In the genomic region with DNA sequence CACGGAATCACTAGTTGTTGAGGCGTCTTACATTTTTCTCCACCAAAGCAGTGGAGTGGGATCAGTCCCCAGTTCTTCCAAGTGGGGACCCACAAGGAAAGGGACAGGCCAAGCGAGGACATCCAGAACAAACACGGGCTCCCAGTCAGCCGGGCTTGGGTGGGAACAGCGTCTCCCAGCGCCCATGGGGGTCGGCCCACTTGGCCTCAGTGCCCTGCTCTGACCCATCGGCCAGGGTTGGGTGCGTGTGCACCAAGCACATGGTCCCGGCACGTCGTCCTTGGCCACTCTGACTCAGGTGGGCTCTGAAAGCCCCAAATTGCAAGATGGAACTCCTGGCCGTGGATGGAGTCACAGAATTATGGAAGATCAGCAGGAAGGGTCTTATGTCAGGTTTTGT, we compare ENCODE assay signal across 28 cellular contexts. TPM values are rescaled to one million over a fixed set of nuclear protein-coding genes. Genes with fewer than 3 reads are reported as not detected.
DNase-seq lines count a peak whose midpoint lies in the region; ATAC-seq, FAIRE-seq and TF ChIP-seq lines count a peak whose summit lies in the region.
"Had no signal": no experiment of that assay in that cellular context is flagged by ENCODE, and none has a peak within 500 bp of the region (broad histone marks: within the 10 kb centered on the region; RNA-seq: fewer than 3 reads in every experiment).

No MANE protein-coding gene starts in this region.

- CTCF ChIA-PET in CD4-positive, alpha-beta memory T cell (lab: Charles Lee; ENCODE audit: partially characterized antibody): interaction anchor here (1.4 kb wide), 1 partner anchor 9 kb away, joined by 3 read pairs; no protein-coding TSS in a partner anchor

- TF ChIP-seq CTCF in heart right ventricle (IDR thresholded peaks at IDR 0.05) (no peak), kidney (IDR thresholded peaks at IDR 0.05; ENCODE audit: borderline replicate concordance, extremely low read depth, insufficient read depth) (no peak), psoas muscle (IDR thresholded peaks at IDR 0.05) (no peak)

- H3K4me1 ChIP-seq in heart right ventricle: peaks cover 0 to 14% (median 5%) of the 10 kb centered on the region in 9 donors
- H3K4me1 ChIP-seq in CD4-positive, alpha-beta memory T cell (ENCODE audit: insufficient read depth, low read length): peaks cover 33% of the 10 kb centered on the region
- H3K4me1 ChIP-seq in kidney (ENCODE audit: control insufficient read depth in 1 of 2, insufficient read depth in 1 of 2, low read depth in 1 of 2, low read length in 2 of 2): peaks cover 3 to 5% of the 10 kb centered on the region in 2 donors
- H3K4me1 ChIP-seq in psoas muscle: no peaks in the 10 kb centered on the region
- H3K4me1 ChIP-seq: SJSA1 had no signal

- no peak overlapping the region for H3K9ac ChIP-seq in kidney (ENCODE audit: low read length in 2 of 2)

- POLR2A ChIA-PET in CD4-positive, alpha-beta memory T cell (lab: Charles Lee; ENCODE audit: partially characterized antibody): interaction anchor here (1.2 kb wide), 1 partner anchor 10 kb away, joined by 5 read pairs; no protein-coding TSS in a partner anchor

- peaks cover 0 to 6% (median 0%) of the 10 kb centered on the region in 11 donors for H3K9me3 ChIP-seq in heart right ventricle
- no peaks in the 10 kb centered on the region for H3K9me3 ChIP-seq in CD4-positive, alpha-beta memory T cell (ENCODE audit: control insufficient read depth in 1 of 2, low read length in 2 of 2)
- no peaks in the 10 kb centered on the region for H3K9me3 ChIP-seq in kidney (ENCODE audit: control insufficient read depth in 1 of 2, low read length in 2 of 2)
- no peaks in the 10 kb centered on the region for H3K9me3 ChIP-seq in psoas muscle
- H3K9me3 ChIP-seq: BE2C, SJSA1 had no signal

- intact Hi-C loops in Right ventricle myocardium superior (cut with DNase I) (no loop called here), heart right ventricle (cut with DNase I) (no loop called here), kidney (cut with DNase I) (no loop called here), psoas muscle (cut with DNase I) (no loop called here)
- intact Hi-C loops in CD4-positive, alpha-beta memory T cell (cut with micrococcal nuclease): no loop called here

- H3K27ac ChIP-seq in heart right ventricle (no peak overlapping the region), kidney (ENCODE audit: low read depth in 2 of 2, low read length in 2 of 2) (no peak overlapping the region), psoas muscle (no peak overlapping the region)
- no peak overlapping the region for H3K27ac ChIP-seq in CD4-positive, alpha-beta memory T cell (ENCODE audit: low read depth, low read length)
- H3K27ac ChIP-seq: SJSA1 had no signal

- no peak for FAIRE-seq in kidney (lab: Jason Lieb, UNC)
- FAIRE-seq: GM12892 had no signal

- ATAC-seq in Right ventricle myocardium superior (ENCODE audit: poor library complexity) (no peak), heart right ventricle (no peak), psoas muscle (no peak)
- ATAC-seq: PC-3 had no signal

- WGBS in heart right ventricle, 2 donors: 95 to 96% methylated on average over 14 of the region's 14 CpGs
- WGBS in psoas muscle, 3 donors: 94 to 97% (median 95%) methylated on average over 14 of the region's 14 CpGs

- no peaks in the 10 kb centered on the region for H3K27me3 Mint-ChIP-seq in CD4-positive, alpha-beta memory T cell
- H3K27me3 Mint-ChIP-seq in T-helper 2 cell treated with Interferon-gamma antibody and Interleukin-4, amounts not matched to agents 5 μg/mL and 100 μg/mL, for 36 hours (ENCODE audit: low read depth): no peaks in the 10 kb centered on the region
- H3K27me3 Mint-ChIP-seq: CD4-positive, CD25-positive, alpha-beta regulatory T cell had no signal

- H3K36me3 ChIP-seq in heart right ventricle (no peaks in the 10 kb centered on the region), kidney (ENCODE audit: control insufficient read depth in 1 of 2, insufficient read depth in 2 of 2, low read length in 2 of 2) (no peaks in the 10 kb centered on the region), psoas muscle (ENCODE audit: insufficient read depth in 1 of 2, low read depth in 1 of 2) (no peaks in the 10 kb centered on the region)
- H3K36me3 ChIP-seq in CD4-positive, alpha-beta memory T cell (ENCODE audit: insufficient read depth, low read length): no peaks in the 10 kb centered on the region
- H3K36me3 ChIP-seq: BE2C had no signal

- H3K9me3 Mint-ChIP-seq in CD4-positive, alpha-beta memory T cell: no peaks in the 10 kb centered on the region
- no peaks in the 10 kb centered on the region for H3K9me3 Mint-ChIP-seq in T-helper 2 cell treated with Interferon-gamma antibody and Interleukin-4, amounts not matched to agents 5 μg/mL and 100 μg/mL, for 36 hours

- H3K36me3 Mint-ChIP-seq in CD4-positive, alpha-beta memory T cell: no peaks in the 10 kb centered on the region
- H3K36me3 Mint-ChIP-seq in T-helper 2 cell treated with Interferon-gamma antibody and Interleukin-4, amounts not matched to agents 5 μg/mL and 100 μg/mL, for 36 hours (ENCODE audit: low read depth): no peaks in the 10 kb centered on the region

- H3K4me1 Mint-ChIP-seq in CD4-positive, alpha-beta memory T cell: peaks cover 20 to 46% (median 35%) of the 10 kb centered on the region in 4 donors
- peaks cover 34% of the 10 kb centered on the region for H3K4me1 Mint-ChIP-seq in T-helper 2 cell treated with Interferon-gamma antibody and Interleukin-4, amounts not matched to agents 5 μg/mL and 100 μg/mL, for 36 hours (ENCODE audit: low read depth)

- H3K4me3 Mint-ChIP-seq in CD4-positive, alpha-beta memory T cell: no peak overlapping the region
- no peak overlapping the region for H3K4me3 Mint-ChIP-seq in T-helper 2 cell treated with Interferon-gamma antibody and Interleukin-4, amounts not matched to agents 5 μg/mL and 100 μg/mL, for 36 hours

- H3K4me3 ChIP-seq in heart right ventricle (no peak overlapping the region), kidney (ENCODE audit: low read length in 2 of 2) (no peak overlapping the region), psoas muscle (no peak overlapping the region)
- H3K4me3 ChIP-seq in CD4-positive, alpha-beta memory T cell (ENCODE audit: low read length in 2 of 2): no peak overlapping the region
- H3K4me3 ChIP-seq: SJSA1 had no signal

- H3K27me3 ChIP-seq in heart right ventricle (peaks cover 0 to 14% (median 0%) of the 10 kb centered on the region in 7 donors), psoas muscle (ENCODE audit: insufficient read depth in 3 of 3, low read length in 2 of 3) (peaks cover 0 to 8% (median 2%) of the 10 kb centered on the region in 3 donors)
- H3K27me3 ChIP-seq in CD4-positive, alpha-beta memory T cell (ENCODE audit: insufficient read depth, low read length): no peaks in the 10 kb centered on the region
- H3K27me3 ChIP-seq: BE2C, SJSA1 had no signal

- peak overlapping the region in 4 of 7 donors; percentile 38 to 86 (median 60) for H3K27ac Mint-ChIP-seq in CD4-positive, alpha-beta memory T cell
- no peak overlapping the region for H3K27ac Mint-ChIP-seq in T-helper 2 cell treated with Interferon-gamma antibody and Interleukin-4, amounts not matched to agents 5 μg/mL and 100 μg/mL, for 36 hours

- DNase-seq in Right ventricle myocardium superior: peak; percentile 19
- DNase-seq in heart right ventricle: no peak
- DNase-seq in CD4-positive, alpha-beta memory T cell: no peak
- DNase-seq in kidney: peak; percentile 49
- peak; percentile 3 to 12 for DNase-seq in psoas muscle
- DNase-seq in T-helper 2 cell treated with Interferon-gamma antibody and Interleukin-4, amounts not matched to agents 5 μg/mL and 100 μg/mL, for 36 hours (ENCODE audit: low spot score): no peak
- no peak for DNase-seq in T-helper 9 cell
- DNase-seq: 8988T; ACHN; BE2C; Caco-2; CD4-positive, CD25-positive, alpha-beta regulatory T cell; DMS 273 treated with DMSO at 0.1 percent for 48 hours; DMS79; EL; GF-D8; GOT3; HCEC 1CT; KBM-7; NCI-H2029; NCI-H446; NCI-H524 treated with DMSO at 0.1 percent for 48 hours; NCI-H774; PC-3 had no signal

RNA-seq across cellular contexts. Expression of a gene that starts 37.9 kb away (rescaled TPM):
- total RNA-seq in Right ventricle myocardium superior (not detected), heart right ventricle (under 1 TPM in 1 of 10 donors, not detected in 9; 0.09 TPM), kidney (not detected), psoas muscle (under 1 TPM in 2 of 4 donors, not detected in 2; 0.06 to 0.30 TPM)
- polyA plus RNA-seq in heart right ventricle (under 1 TPM in 1 of 2 donors, not detected in 1; 0.01 TPM), kidney (ENCODE audit: insufficient read depth, low read depth, low replicate concordance) (0.39 TPM), psoas muscle (under 1 TPM in 2 of 3 donors, not detected in 1; 0.01 to 0.04 TPM)
- under 1 TPM; 0.08 to 0.09 TPM for total RNA-seq in CD4-positive, alpha-beta memory T cell
- under 1 TPM in 1 of 2 donors, not detected in 1; 0.18 TPM for polyA plus RNA-seq in CD4-positive, alpha-beta memory T cell
- total RNA-seq: Caco-2, LHCN-M2, MCF 10A, PC-3, SJSA1 had no signal
- polyA plus RNA-seq: CD4-positive, CD25-positive, alpha-beta regulatory T cell had no signal

Comparison
In these comparisons a context has a peak if more than half of its experiments do, and no peak if none do; other contexts are left out.
1. DNase-seq: peak in Right ventricle myocardium superior (single experiment), kidney (single experiment) and psoas muscle (2 of 2); none in heart right ventricle (0 of 2), CD4-positive, alpha-beta memory T cell (0 of 5), T-helper 2 cell treated with Interferon-gamma antibody and Interleukin-4, amounts not matched to agents 5 μg/mL and 100 μg/mL, for 36 hours (single experiment) and T-helper 9 cell (single experiment).